Comparison of ENCODE assay signal across 8 cellular contexts in the genomic region with DNA sequence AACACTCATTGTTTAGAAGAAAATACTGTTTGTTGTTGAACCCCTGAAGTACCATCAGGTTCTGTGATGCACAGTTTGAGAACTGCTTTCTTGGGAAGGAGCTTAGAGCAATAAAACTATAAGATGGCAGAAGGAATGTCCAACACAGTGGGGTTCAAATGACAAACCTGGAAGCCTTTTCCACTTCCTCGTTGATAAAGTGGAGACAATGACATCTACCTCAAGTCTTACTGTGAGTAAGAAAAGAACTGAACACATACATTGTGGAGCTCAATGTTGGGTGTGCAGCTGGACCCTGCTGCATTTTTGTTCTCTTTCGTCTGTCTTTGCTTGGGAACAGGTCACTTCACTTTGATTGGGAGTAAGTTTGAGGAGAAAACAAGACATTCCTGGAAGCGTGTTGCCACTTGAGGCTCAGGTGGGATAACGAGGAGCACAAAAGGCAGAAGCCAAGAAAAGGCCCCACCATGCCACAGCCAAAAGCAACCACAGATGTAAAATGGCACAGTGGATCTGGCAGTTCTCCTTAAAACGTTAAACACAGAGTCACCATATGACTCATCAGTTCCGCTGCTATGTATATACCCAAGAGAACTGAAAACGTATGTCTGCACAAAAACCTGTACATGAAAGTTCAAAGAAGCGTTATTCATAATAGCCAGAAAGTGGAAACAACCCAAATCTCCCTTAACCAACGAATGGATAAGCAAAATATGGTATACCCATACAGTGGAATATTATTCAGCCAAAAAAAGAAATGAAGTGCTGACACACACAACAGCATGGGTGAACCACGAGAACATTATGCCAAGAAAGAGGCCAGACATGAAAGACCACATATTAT. TPM values are rescaled to one million over a fixed set of nuclear protein-coding genes. Genes with fewer than 3 reads are reported as not detected.
DNase-seq lines count a peak whose midpoint lies in the region; ATAC-seq and TF ChIP-seq lines count a peak whose summit lies in the region.

No MANE protein-coding gene starts in this region.

- peak overlapping the region; percentile 10 for H3K4me3 Mint-ChIP-seq in activated naive CD8-positive, alpha-beta T cell treated with anti-CD3 and anti-CD28 coated beads, Interleukin-2, amount 50 U/mL, for 24 hours

- peak overlapping the region; percentile 63 for H3K27ac Mint-ChIP-seq in activated naive CD8-positive, alpha-beta T cell treated with anti-CD3 and anti-CD28 coated beads, Interleukin-2, amount 50 U/mL, for 24 hours

- no peaks in the 10 kb centered on the region for H3K4me1 ChIP-seq in Peyer's patch

- peaks cover 6% of the 10 kb centered on the region for H3K9me3 Mint-ChIP-seq in activated naive CD8-positive, alpha-beta T cell treated with anti-CD3 and anti-CD28 coated beads, Interleukin-2, amount 50 U/mL, for 24 hours

- H3K9me3 ChIP-seq in Peyer's patch, result no peaks in the 10 kb centered on the region

- H3K36me3 ChIP-seq in Peyer's patch, result no peaks in the 10 kb centered on the region

- peak; percentile 97 for DNase-seq in GM12864 (ENCODE audit: low read depth)
- DNase-seq in activated naive CD8-positive, alpha-beta T cell treated with anti-CD3 and anti-CD28 coated beads, Interleukin-2, amount 50 U/mL, for 24 hours, result no peak
- DNase-seq in NCI-H774 (lab: John Stamatoyannopoulos, UW), result no peak
- no peak for DNase-seq in activated CD4-positive, CD25-positive, alpha-beta regulatory T cell treated with anti-CD3 and anti-CD28 coated beads, Interleukin-2, amount 50 U/mL, for 72 hours
- no peak for DNase-seq in Ammon's horn (ENCODE audit: low spot score)
- DNase-seq in Peyer's patch, result no peak

- peaks cover 27% of the 10 kb centered on the region for H3K4me1 Mint-ChIP-seq in activated naive CD8-positive, alpha-beta T cell treated with anti-CD3 and anti-CD28 coated beads, Interleukin-2, amount 50 U/mL, for 24 hours

- TF ChIP-seq CTCF in GM12864 (IDR thresholded peaks at IDR 0.05; ENCODE audit: low read depth, low read length, missing control alignments) (no peak), Peyer's patch (IDR thresholded peaks at IDR 0.05) (no peak)

- peak; percentile 69 for ATAC-seq in GM21423 (IDR thresholded peaks at IDR 0.05; ENCODE audit: unreplicated experiment)
- ATAC-seq in HG03521 (IDR thresholded peaks at IDR 0.05; ENCODE audit: unreplicated experiment), result peak; percentile 73
- ATAC-seq in activated naive CD8-positive, alpha-beta T cell treated with anti-CD3 and anti-CD28 coated beads, Interleukin-2, amount 50 U/mL, for 24 hours, result peak; percentile 78

- H3K27me3 Mint-ChIP-seq in activated naive CD8-positive, alpha-beta T cell treated with anti-CD3 and anti-CD28 coated beads, Interleukin-2, amount 50 U/mL, for 24 hours, result no peaks in the 10 kb centered on the region

- no peaks in the 10 kb centered on the region for H3K27me3 ChIP-seq in Peyer's patch

- H3K27ac ChIP-seq in Peyer's patch, result no peak overlapping the region

- H3K36me3 Mint-ChIP-seq in activated naive CD8-positive, alpha-beta T cell treated with anti-CD3 and anti-CD28 coated beads, Interleukin-2, amount 50 U/mL, for 24 hours (ENCODE audit: low read depth), result peaks cover 3% of the 10 kb centered on the region

- H3K4me3 ChIP-seq in GM12864 (ENCODE audit: low read depth, low read length), result no peak overlapping the region
- no peak overlapping the region for H3K4me3 ChIP-seq in Peyer's patch

- TF ChIP-seq POLR2A in Peyer's patch (IDR thresholded peaks at IDR 0.05), result no peak

RNA-seq across cellular contexts. Expression of gene SUB1, which starts 42.9 kb away (rescaled TPM):
- 100 to 1,000 TPM in 2 of 4 donors, 10 to 100 TPM in 2; 64.2 to 155 (median 98.2) TPM for total RNA-seq in Peyer's patch
